Comparison of ENCODE assay signal across 9 cellular contexts in the genomic region with DNA sequence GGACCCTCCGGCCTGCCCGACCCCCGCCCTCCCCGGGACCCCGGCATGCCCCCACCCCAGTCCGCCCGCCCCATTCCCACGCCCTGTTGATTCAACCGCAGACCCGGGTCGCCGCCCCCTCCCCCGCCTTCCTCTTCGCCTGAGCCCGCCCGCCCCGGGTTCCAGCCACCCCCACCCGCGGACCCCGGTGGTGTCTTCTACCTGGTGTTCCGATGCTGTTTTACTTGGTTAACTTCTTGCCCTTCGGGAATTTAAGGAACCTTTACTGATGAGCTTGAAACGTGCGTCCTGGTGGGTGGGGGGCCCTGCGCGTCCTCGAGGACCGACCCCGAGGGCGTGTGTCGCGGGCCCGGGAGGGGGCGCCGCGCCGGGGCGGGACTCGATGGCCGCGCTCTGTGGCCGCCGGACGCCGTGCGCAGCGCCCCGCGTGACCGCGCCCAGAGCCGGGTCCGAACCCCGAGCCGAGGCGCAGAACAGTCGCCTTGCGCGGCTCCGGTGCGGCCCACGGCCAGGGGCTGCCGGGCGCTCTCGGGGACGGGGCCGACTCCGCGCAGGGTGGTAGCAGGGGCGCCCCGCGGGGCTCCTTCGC. TPM values are rescaled to one million over a fixed set of nuclear protein-coding genes. Genes with fewer than 3 reads are reported as not detected.
DNase-seq lines count a peak whose midpoint lies in the region; ATAC-seq, FAIRE-seq and TF ChIP-seq lines count a peak whose summit lies in the region.
"Not testable (repeated sequence)": the region's sequence is repeated elsewhere in the genome, so short reads cannot be mapped to it uniquely, and the experiment has no call there.
"Had no signal": no experiment of that assay in that cellular context is flagged by ENCODE, and none has a peak within 500 bp of the region (broad histone marks: within the 10 kb centered on the region; RNA-seq: fewer than 3 reads in every experiment).

No MANE protein-coding gene starts in this region.

- ATAC-seq in IMR-90 (ENCODE audit: low read depth) (peak; percentile 46), WTC11 (peak; percentile 10), K562 (peak; percentile 66), left ventricle myocardium superior (peak; percentile 42), sciatic nerve (peak; percentile 5)
- peak; percentile 31 for ATAC-seq in activated CD8-positive, alpha-beta T cell treated with anti-CD3 and anti-CD28 coated beads, Interleukin-2, amount 10 ng/mL, durations not matched to agents 7 days and 5 days

- H3K23ac ChIP-seq in IMR-90 (ENCODE audit: low read depth, low read length) = not testable (repeated sequence)

- not testable (repeated sequence) for FAIRE-seq in K562 (lab: Jason Lieb, UNC)

- H2AK9ac ChIP-seq in IMR-90 (replicated peaks; ENCODE audit: low read depth, low read length, poor library complexity) = not testable (repeated sequence)

- H4K5ac ChIP-seq in IMR-90 (ENCODE audit: low read depth, low read length) = not testable (repeated sequence)

- not testable (repeated sequence) for H3K4me3 Mint-ChIP-seq in WTC11; activated CD8-positive, alpha-beta T cell treated with anti-CD3 and anti-CD28 coated beads, Interleukin-2, amount 10 ng/mL, durations not matched to agents 7 days and 5 days

- H3K79me2 ChIP-seq in K562 (ENCODE audit: control insufficient read depth, insufficient read depth, low read length) = not testable (repeated sequence)

- TF ChIP-seq CTCF in IMR-90 (conservative IDR thresholded peaks at IDR 0.05; ENCODE audit: low read depth, low read length); WTC11 (IDR thresholded peaks at IDR 0.05); K562 (IDR thresholded peaks at IDR 0.05 in 2 of 3, conservative IDR thresholded peaks at IDR 0.05 in 1 of 3; ENCODE audit: insufficient read depth in 2 of 3, low read depth in 1 of 3, low read length in 3 of 3): not testable (repeated sequence)

- POLR2A ChIA-PET in IMR-90 (lab: Charles Lee; ENCODE audit: unreplicated experiment); WTC11 (lab: Charles Lee); activated CD8-positive, alpha-beta T cell treated with anti-CD3 and anti-CD28 coated beads, Interleukin-2, amount 10 ng/mL, durations not matched to agents 7 days and 5 days (lab: Charles Lee); K562 (lab: Yijun Ruan, JAX): not testable (repeated sequence)

- not testable (repeated sequence) for H4K8ac ChIP-seq in IMR-90 (ENCODE audit: low read depth in 2 of 2, low read length in 2 of 2)

- H3K27ac ChIP-seq in IMR-90 (ENCODE audit: insufficient read depth, low read length); K562 (ENCODE audit: extremely low read depth, low read depth, low read length): not testable (repeated sequence)

- H3K79me1 ChIP-seq in IMR-90 (ENCODE audit: low read depth in 1 of 2, low read length in 2 of 2) = not testable (repeated sequence)

- not testable (repeated sequence) for H4K20me1 ChIP-seq in IMR-90 (ENCODE audit: insufficient read depth, low read length); K562 (replicated peaks; ENCODE audit: control insufficient read depth, insufficient read depth, low read length)

- not testable (repeated sequence) for H3K9me3 ChIP-seq in IMR-90 (ENCODE audit: control insufficient read depth, insufficient read depth, low read length); K562 (replicated peaks; ENCODE audit: control insufficient read depth, insufficient read depth, low read depth, low read length)

- in situ Hi-C loops in IMR-90 (cut with MboI; ENCODE audit: low sequenced_read_pairs); K562 (cut with MboI): not testable (repeated sequence)

- dilution Hi-C loops in IMR-90 (cut with HindIII; ENCODE audit: low sequenced_read_pairs, unreplicated experiment) = not testable (repeated sequence)

- not testable (repeated sequence) for H2AFZ ChIP-seq in IMR-90 (replicated peaks; ENCODE audit: low read length, poor library complexity); K562 (ENCODE audit: low read depth, low read length)

- not testable (repeated sequence) for H3K9me3 Mint-ChIP-seq in WTC11; activated CD8-positive, alpha-beta T cell treated with anti-CD3 and anti-CD28 coated beads, Interleukin-2, amount 10 ng/mL, durations not matched to agents 7 days and 5 days (ENCODE audit: insufficient read depth)

- TF ChIP-seq RAD21 in IMR-90 (IDR thresholded peaks at IDR 0.05; ENCODE audit: low read length); K562 (CRISPR knock-in tag; conservative IDR thresholded peaks at IDR 0.05 in 1 of 2, IDR thresholded peaks at IDR 0.05 in 1 of 2): not testable (repeated sequence)

- not testable (repeated sequence) for H3K36me3 ChIP-seq in IMR-90 (ENCODE audit: control insufficient read depth, insufficient read depth, low read length); K562 (ENCODE audit: control insufficient read depth, insufficient read depth, low read length)

- H3K14ac ChIP-seq in IMR-90 (replicated peaks; ENCODE audit: low read depth, low read length) = not testable (repeated sequence)

- H3K27ac Mint-ChIP-seq in WTC11; activated CD8-positive, alpha-beta T cell treated with anti-CD3 and anti-CD28 coated beads, Interleukin-2, amount 10 ng/mL, durations not matched to agents 7 days and 5 days: not testable (repeated sequence)

- H3K27me3 Mint-ChIP-seq in WTC11 (ENCODE audit: low read depth); activated CD8-positive, alpha-beta T cell treated with anti-CD3 and anti-CD28 coated beads, Interleukin-2, amount 10 ng/mL, durations not matched to agents 7 days and 5 days (ENCODE audit: low read depth): not testable (repeated sequence)

- H3K4me2 ChIP-seq in IMR-90 (ENCODE audit: low read depth, low read length); K562 (ENCODE audit: insufficient read depth, low read length): not testable (repeated sequence)

- not testable (repeated sequence) for H2BK5ac ChIP-seq in IMR-90 (ENCODE audit: low read depth, low read length, poor library complexity, severe bottlenecking)

- H3K9me1 ChIP-seq in IMR-90 (ENCODE audit: insufficient read depth, low read length); K562 (ENCODE audit: control insufficient read depth, insufficient read depth, low read length): not testable (repeated sequence)

- H4K91ac ChIP-seq in IMR-90 (ENCODE audit: insufficient read depth, low read depth, low read length) = not testable (repeated sequence)

- H3K4ac ChIP-seq in IMR-90 (ENCODE audit: low read depth, low read length) = not testable (repeated sequence)

- not testable (repeated sequence) for H2BK120ac ChIP-seq in IMR-90 (ENCODE audit: low read depth, low read length)

- not testable (repeated sequence) for H3K18ac ChIP-seq in IMR-90 (ENCODE audit: low read depth, low read length)

- H2AK5ac ChIP-seq in IMR-90 (ENCODE audit: low read depth, low read length) = not testable (repeated sequence)

- not testable (repeated sequence) for H3K56ac ChIP-seq in IMR-90 (ENCODE audit: extremely low read depth, insufficient read depth, low read length)

- intact Hi-C loops in IMR-90 (cut with micrococcal nuclease); K562 (cut with micrococcal nuclease); left ventricle myocardium superior (cut with micrococcal nuclease); sciatic nerve (cut with DNase I): not testable (repeated sequence)

- CTCF ChIA-PET in IMR-90 (lab: Yijun Ruan, JAX); WTC11 (lab: Charles Lee); activated CD8-positive, alpha-beta T cell treated with anti-CD3 and anti-CD28 coated beads, Interleukin-2, amount 10 ng/mL, durations not matched to agents 7 days and 5 days (lab: Charles Lee); K562 (lab: Yijun Ruan, JAX; ENCODE audit: low intra/inter-chr PET ratio): not testable (repeated sequence)

- H3K9ac ChIP-seq in IMR-90 (ENCODE audit: low read depth, low read length); K562 (ENCODE audit: insufficient read depth in 1 of 2, low read depth in 2 of 2, low read length in 2 of 2): not testable (repeated sequence)

- not testable (repeated sequence) for H2BK15ac ChIP-seq in IMR-90 (ENCODE audit: low read depth, low read length)

- TF ChIP-seq POLR2A in IMR-90 (IDR thresholded peaks at IDR 0.05; ENCODE audit: low read depth, low read length); K562 (conservative IDR thresholded peaks at IDR 0.05): not testable (repeated sequence)

- BruUV-seq in IMR-90 (replicated peaks; lab: Mats Ljungman, UMichigan); K562 (replicated peaks; lab: Mats Ljungman, UMichigan): not testable (repeated sequence)

- H2BK20ac ChIP-seq in IMR-90 (ENCODE audit: low read depth, low read length) = not testable (repeated sequence)

- not testable (repeated sequence) for DNase-seq in IMR-90; WTC11 (ENCODE audit: low spot score); activated CD8-positive, alpha-beta T cell treated with anti-CD3 and anti-CD28 coated beads, Interleukin-2, amount 10 ng/mL, durations not matched to agents 7 days and 5 days; K562 (ENCODE audit: extremely low read depth in 1 of 4, low spot score in 3 of 4); left ventricle myocardium superior; sciatic nerve (ENCODE audit: low spot score)

- not testable (repeated sequence) for H3K4me1 Mint-ChIP-seq in WTC11; activated CD8-positive, alpha-beta T cell treated with anti-CD3 and anti-CD28 coated beads, Interleukin-2, amount 10 ng/mL, durations not matched to agents 7 days and 5 days (ENCODE audit: low read depth)

- H3K36me3 Mint-ChIP-seq in WTC11; activated CD8-positive, alpha-beta T cell treated with anti-CD3 and anti-CD28 coated beads, Interleukin-2, amount 10 ng/mL, durations not matched to agents 7 days and 5 days (ENCODE audit: low read depth): not testable (repeated sequence)

- not testable (repeated sequence) for H3K4me1 ChIP-seq in IMR-90 (ENCODE audit: control insufficient read depth, insufficient read depth, low read length); K562 (replicated peaks in 1 of 2; ENCODE audit: control insufficient read depth in 2 of 2, insufficient read depth in 2 of 2, low read length in 2 of 2)

- H3K4me3 ChIP-seq in IMR-90 (ENCODE audit: insufficient read depth, low read depth, low read length); K562: not testable (repeated sequence)

- not testable (repeated sequence) for H3K27me3 ChIP-seq in IMR-90 (ENCODE audit: control insufficient read depth, insufficient read depth, low read length); K562 (ENCODE audit: control insufficient read depth in 2 of 2, insufficient read depth in 2 of 2, low read length in 2 of 2)

- not testable (repeated sequence) for TF ChIP-seq EP300 in K562 (IDR thresholded peaks at IDR 0.05; ENCODE audit: low read length)

- no CpG with 5 or more reads among the region's 73 CpGs for WGBS in IMR-90 (ENCODE audit: extremely low coverage in 2 of 2, insufficient read length in 1 of 2), 2 experiments
- no CpG with 5 or more reads among the region's 73 CpGs for WGBS in K562 (ENCODE audit: insufficient coverage, low coverage, missing lambda C conversion rate)

RNA-seq across cellular contexts. Expression of a gene that starts 0.5 kb away (rescaled TPM):
- total RNA-seq in IMR-90 (2012; rRNA removed) (35.6 and 38.5 TPM in 2 replicates), WTC11 (2021) (582 to 844 TPM (median 591 TPM) in 3 replicates), K562 (2014; rRNA removed) (248 and 305 TPM in 2 replicates), K562 (2014; rRNA removed; fragmentation: Illumina TruSeq; extraction: Trizol) (61.3 and 76.2 TPM in 2 replicates), K562 (2015; rRNA removed; fragmentation: Illumina TruSeq; extraction: Trizol) (95.1 and 105 TPM in 2 replicates), K562 (2021) (364 and 419 TPM in 2 replicates), left ventricle myocardium superior (4.8 TPM), sciatic nerve (79.9 TPM)
- polyA plus RNA-seq in IMR-90 (2012; rRNA removed) (49.6 and 54.3 TPM in 2 replicates), K562 (2011; rRNA removed) (152 and 199 TPM in 2 replicates), K562 (2014; fragmentation: Illumina TruSeq; extraction: Trizol) (165 and 263 TPM in 2 replicates), K562 (2014; fragmentation: Nextera tagmentation; extraction: Ambion mirVana) (1 to 10 TPM; 4.6 to 9.0 TPM), K562 (2014; rRNA removed) (382 and 472 TPM in 2 replicates)
- 33.1 and 67.5 TPM in 2 replicates for polyA plus RNA-seq in IMR-90 (2012; cell fraction: cytosol; rRNA removed)
- polyA plus RNA-seq in IMR-90 (2012; cell fraction: nucleus; rRNA removed; ENCODE audit: low replicate concordance) = 180 and 273 TPM in 2 replicates
- total RNA-seq in activated CD8-positive, alpha-beta T cell treated with anti-CD3 and anti-CD28 coated beads, Interleukin-2, amount 10 ng/mL, durations not matched to agents 7 days and 5 days = 10 to 100 TPM; 49.5 to 55.2 TPM
- total RNA-seq in K562 (2011; cell fraction: chromatin; rRNA removed; ENCODE audit: low replicate concordance) = 790 and 1,561 TPM in 2 replicates
- 789 and 809 TPM in 2 replicates for total RNA-seq in K562 (2011; cell fraction: nucleolus; rRNA removed)
- total RNA-seq in K562 (2011; cell fraction: nucleoplasm; rRNA removed) = 557 and 648 TPM in 2 replicates
- 85.9 and 97.4 TPM in 2 replicates for polyA plus RNA-seq in K562 (2011; cell fraction: cytosol; rRNA removed)
- 1,179 and 1,399 TPM in 2 replicates for polyA plus RNA-seq in K562 (2011; cell fraction: nucleus; rRNA removed)
- 209 and 400 TPM in 2 replicates for polyA plus RNA-seq in K562 (2012)
- 69.7 and 88.6 TPM in 2 replicates for polyA minus RNA-seq in K562 (2011; rRNA and poly(A)+ RNA removed)
- polyA minus RNA-seq in K562 (2011; cell fraction: cytosol; rRNA and poly(A)+ RNA removed) = 64.9 and 69.5 TPM in 2 replicates
- polyA minus RNA-seq in K562 (2011; cell fraction: nucleus; rRNA and poly(A)+ RNA removed) = 257 and 271 TPM in 2 replicates
- total RNA-seq: HT-29 had no signal
- polyA plus RNA-seq: CD14-positive monocyte; CD4-positive, alpha-beta memory T cell had no signal

RNA-seq across cellular contexts. Expression of a gene that starts 31.3 kb away (rescaled TPM):
- total RNA-seq in IMR-90 (2012; rRNA removed) (6.5 and 16.4 TPM in 2 replicates), WTC11 (2021) (35.6 to 41.2 TPM (median 40.6 TPM) in 3 replicates), K562 (2014; rRNA removed) (60.1 and 95.6 TPM in 2 replicates), K562 (2014; rRNA removed; fragmentation: Illumina TruSeq; extraction: Trizol) (36.3 and 47.7 TPM in 2 replicates), K562 (2015; rRNA removed; fragmentation: Illumina TruSeq; extraction: Trizol) (43.9 and 44.9 TPM in 2 replicates), K562 (2021) (27.2 and 29.6 TPM in 2 replicates), left ventricle myocardium superior (15.8 TPM), sciatic nerve (67.6 TPM)
- polyA plus RNA-seq in IMR-90 (2012; rRNA removed) (8.5 and 10.5 TPM in 2 replicates), K562 (2011; rRNA removed) (27.5 and 30.9 TPM in 2 replicates), K562 (2014; fragmentation: Illumina TruSeq; extraction: Trizol) (194 and 205 TPM in 2 replicates), K562 (2014; fragmentation: Nextera tagmentation; extraction: Ambion mirVana) (10 to 100 TPM; 87.0 to 88.1 TPM), K562 (2014; rRNA removed) (173 and 213 TPM in 2 replicates)
- polyA plus RNA-seq in IMR-90 (2012; cell fraction: cytosol; rRNA removed) = 81.9 and 88.1 TPM in 2 replicates
- polyA plus RNA-seq in IMR-90 (2012; cell fraction: nucleus; rRNA removed; ENCODE audit: low replicate concordance) = 68.4 and 157 TPM in 2 replicates
- total RNA-seq in activated CD8-positive, alpha-beta T cell treated with anti-CD3 and anti-CD28 coated beads, Interleukin-2, amount 10 ng/mL, durations not matched to agents 7 days and 5 days = 10 to 100 TPM; 27.4 to 32.0 TPM
- total RNA-seq in K562 (2011; cell fraction: chromatin; rRNA removed; ENCODE audit: low replicate concordance) = 93.3 and 227 TPM in 2 replicates
- total RNA-seq in K562 (2011; cell fraction: nucleolus; rRNA removed) = 57.0 and 64.3 TPM in 2 replicates
- 127 and 246 TPM in 2 replicates for total RNA-seq in K562 (2011; cell fraction: nucleoplasm; rRNA removed)
- polyA plus RNA-seq in K562 (2011; cell fraction: cytosol; rRNA removed) = 68.1 and 141 TPM in 2 replicates
- polyA plus RNA-seq in K562 (2011; cell fraction: nucleus; rRNA removed) = 91.0 and 91.7 TPM in 2 replicates
- 114 and 185 TPM in 2 replicates for polyA plus RNA-seq in K562 (2012)
- polyA minus RNA-seq in K562 (2011; rRNA and poly(A)+ RNA removed) = 57.0 and 63.3 TPM in 2 replicates
- polyA minus RNA-seq in K562 (2011; cell fraction: cytosol; rRNA and poly(A)+ RNA removed) = 7.6 and 12.4 TPM in 2 replicates
- 51.2 and 97.9 TPM in 2 replicates for polyA minus RNA-seq in K562 (2011; cell fraction: nucleus; rRNA and poly(A)+ RNA removed)

Comparison
In these comparisons a context has a peak if more than half of its experiments do, and no peak if none do; other contexts are left out.
1. ATAC-seq: peak in every context shown above with its lines; median percentile 66 in K562; 46 in IMR-90; 42 in left ventricle myocardium superior; 31 in activated CD8-positive, alpha-beta T cell treated with anti-CD3 and anti-CD28 coated beads, Interleukin-2, amount 10 ng/mL, durations not matched to agents 7 days and 5 days; 10 in WTC11; 5 in sciatic nerve.